ENCODE assay signal across 2 cellular contexts in the genomic region with DNA sequence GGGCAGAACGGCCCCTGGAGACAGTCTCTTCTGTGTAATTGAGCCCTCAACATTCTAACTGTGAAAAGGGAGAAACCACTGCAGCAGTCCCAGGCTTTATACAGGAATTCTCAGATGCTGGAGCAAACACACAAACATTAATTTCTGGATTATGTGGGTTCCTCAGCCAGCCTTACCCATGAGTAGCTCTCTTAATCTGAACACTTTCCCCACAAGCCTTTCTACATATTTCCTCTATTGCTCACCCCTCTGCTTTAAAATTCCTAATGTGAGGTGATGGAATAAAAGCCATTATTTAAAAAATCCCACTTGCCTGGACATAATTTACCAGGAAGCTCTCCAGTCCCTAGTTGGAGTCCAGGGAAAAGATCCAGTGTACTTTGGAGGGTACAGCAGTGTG.
TF ChIP-seq lines count a peak whose summit lies in the region.

No MANE protein-coding gene starts in this region.

TF ChIP-seq in SK-N-SH treated with all-trans-retinoic acid at 6 μM for 48 hours, 23 proteins besides CTCF, POLR2A, EP300 and RAD21 (continued from another document):
- TF ChIP-seq, protein P1, sequence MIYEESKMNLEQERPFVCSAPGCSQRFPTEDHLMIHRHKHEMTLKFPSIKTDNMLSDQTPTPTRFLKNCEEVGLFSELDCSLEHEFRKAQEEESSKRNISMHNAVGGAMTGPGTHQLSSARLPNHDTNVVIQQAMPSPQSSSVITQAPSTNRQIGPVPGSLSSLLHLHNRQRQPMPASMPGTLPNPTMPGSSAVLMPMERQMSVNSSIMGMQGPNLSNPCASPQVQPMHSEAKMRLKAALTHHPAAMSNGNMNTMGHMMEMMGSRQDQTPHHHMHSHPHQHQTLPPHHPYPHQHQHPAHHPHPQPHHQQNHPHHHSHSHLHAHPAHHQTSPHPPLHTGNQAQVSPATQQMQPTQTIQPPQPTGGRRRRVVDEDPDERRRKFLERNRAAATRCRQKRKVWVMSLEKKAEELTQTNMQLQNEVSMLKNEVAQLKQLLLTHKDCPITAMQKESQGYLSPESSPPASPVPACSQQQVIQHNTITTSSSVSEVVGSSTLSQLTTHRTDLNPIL (CRISPR knock-in tag; IDR thresholded peaks at IDR 0.05; ENCODE audit: low read depth), result no peak
- TF ChIP-seq ESRRG (CRISPR knock-in tag; IDR thresholded peaks at IDR 0.05) (no peak), ISL1 (CRISPR knock-in tag; IDR thresholded peaks at IDR 0.05) (no peak), ZNF8 (CRISPR knock-in tag; IDR thresholded peaks at IDR 0.05) (no peak), ZFP3 (CRISPR knock-in tag; IDR thresholded peaks at IDR 0.05) (no peak), ZFP30 (CRISPR knock-in tag; IDR thresholded peaks at IDR 0.05) (no peak), GLIS3 (CRISPR knock-in tag; IDR thresholded peaks at IDR 0.05) (no peak), ZC3H10 (CRISPR knock-in tag; IDR thresholded peaks at IDR 0.05) (no peak), TOX (CRISPR knock-in tag; IDR thresholded peaks at IDR 0.05; ENCODE audit: borderline replicate concordance) (no peak)
- TF ChIP-seq, protein P2, sequence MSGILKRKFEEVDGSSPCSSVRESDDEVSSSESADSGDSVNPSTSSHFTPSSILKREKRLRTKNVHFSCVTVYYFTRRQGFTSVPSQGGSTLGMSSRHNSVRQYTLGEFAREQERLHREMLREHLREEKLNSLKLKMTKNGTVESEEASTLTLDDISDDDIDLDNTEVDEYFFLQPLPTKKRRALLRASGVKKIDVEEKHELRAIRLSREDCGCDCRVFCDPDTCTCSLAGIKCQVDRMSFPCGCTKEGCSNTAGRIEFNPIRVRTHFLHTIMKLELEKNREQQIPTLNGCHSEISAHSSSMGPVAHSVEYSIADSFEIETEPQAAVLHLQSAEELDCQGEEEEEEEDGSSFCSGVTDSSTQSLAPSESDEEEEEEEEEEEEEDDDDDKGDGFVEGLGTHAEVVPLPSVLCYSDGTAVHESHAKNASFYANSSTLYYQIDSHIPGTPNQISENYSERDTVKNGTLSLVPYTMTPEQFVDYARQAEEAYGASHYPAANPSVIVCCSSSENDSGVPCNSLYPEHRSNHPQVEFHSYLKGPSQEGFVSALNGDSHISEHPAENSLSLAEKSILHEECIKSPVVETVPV (CRISPR knock-in tag; IDR thresholded peaks at IDR 0.05), result no peak
- TF ChIP-seq, protein P3, sequence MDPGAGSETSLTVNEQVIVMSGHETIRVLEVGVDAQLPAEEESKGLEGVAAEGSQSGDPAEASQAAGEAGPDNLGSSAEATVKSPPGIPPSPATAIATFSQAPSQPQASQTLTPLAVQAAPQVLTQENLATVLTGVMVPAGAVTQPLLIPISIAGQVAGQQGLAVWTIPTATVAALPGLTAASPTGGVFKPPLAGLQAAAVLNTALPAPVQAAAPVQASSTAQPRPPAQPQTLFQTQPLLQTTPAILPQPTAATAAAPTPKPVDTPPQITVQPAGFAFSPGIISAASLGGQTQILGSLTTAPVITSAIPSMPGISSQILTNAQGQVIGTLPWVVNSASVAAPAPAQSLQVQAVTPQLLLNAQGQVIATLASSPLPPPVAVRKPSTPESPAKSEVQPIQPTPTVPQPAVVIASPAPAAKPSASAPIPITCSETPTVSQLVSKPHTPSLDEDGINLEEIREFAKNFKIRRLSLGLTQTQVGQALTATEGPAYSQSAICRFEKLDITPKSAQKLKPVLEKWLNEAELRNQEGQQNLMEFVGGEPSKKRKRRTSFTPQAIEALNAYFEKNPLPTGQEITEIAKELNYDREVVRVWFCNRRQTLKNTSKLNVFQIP (CRISPR knock-in tag; IDR thresholded peaks at IDR 0.05; ENCODE audit: borderline replicate concordance, low read depth), result no peak

TF ChIP-seq in SK-N-SH, 30 proteins besides CTCF, POLR2A, EP300 and RAD21 (continued from another document):
- TF ChIP-seq, protein P4, sequence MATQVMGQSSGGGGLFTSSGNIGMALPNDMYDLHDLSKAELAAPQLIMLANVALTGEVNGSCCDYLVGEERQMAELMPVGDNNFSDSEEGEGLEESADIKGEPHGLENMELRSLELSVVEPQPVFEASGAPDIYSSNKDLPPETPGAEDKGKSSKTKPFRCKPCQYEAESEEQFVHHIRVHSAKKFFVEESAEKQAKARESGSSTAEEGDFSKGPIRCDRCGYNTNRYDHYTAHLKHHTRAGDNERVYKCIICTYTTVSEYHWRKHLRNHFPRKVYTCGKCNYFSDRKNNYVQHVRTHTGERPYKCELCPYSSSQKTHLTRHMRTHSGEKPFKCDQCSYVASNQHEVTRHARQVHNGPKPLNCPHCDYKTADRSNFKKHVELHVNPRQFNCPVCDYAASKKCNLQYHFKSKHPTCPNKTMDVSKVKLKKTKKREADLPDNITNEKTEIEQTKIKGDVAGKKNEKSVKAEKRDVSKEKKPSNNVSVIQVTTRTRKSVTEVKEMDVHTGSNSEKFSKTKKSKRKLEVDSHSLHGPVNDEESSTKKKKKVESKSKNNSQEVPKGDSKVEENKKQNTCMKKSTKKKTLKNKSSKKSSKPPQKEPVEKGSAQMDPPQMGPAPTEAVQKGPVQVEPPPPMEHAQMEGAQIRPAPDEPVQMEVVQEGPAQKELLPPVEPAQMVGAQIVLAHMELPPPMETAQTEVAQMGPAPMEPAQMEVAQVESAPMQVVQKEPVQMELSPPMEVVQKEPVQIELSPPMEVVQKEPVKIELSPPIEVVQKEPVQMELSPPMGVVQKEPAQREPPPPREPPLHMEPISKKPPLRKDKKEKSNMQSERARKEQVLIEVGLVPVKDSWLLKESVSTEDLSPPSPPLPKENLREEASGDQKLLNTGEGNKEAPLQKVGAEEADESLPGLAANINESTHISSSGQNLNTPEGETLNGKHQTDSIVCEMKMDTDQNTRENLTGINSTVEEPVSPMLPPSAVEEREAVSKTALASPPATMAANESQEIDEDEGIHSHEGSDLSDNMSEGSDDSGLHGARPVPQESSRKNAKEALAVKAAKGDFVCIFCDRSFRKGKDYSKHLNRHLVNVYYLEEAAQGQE (IDR thresholded peaks at IDR 0.05; ENCODE audit: low read depth, low read length), result no peak
- TF ChIP-seq CHD2 (IDR thresholded peaks at IDR 0.05; ENCODE audit: low read length, partially characterized antibody) (no peak), MXI1 (IDR thresholded peaks at IDR 0.05; ENCODE audit: low read depth, low read length) (no peak), JUND (IDR thresholded peaks at IDR 0.05) (no peak), FOXM1 (IDR thresholded peaks at IDR 0.05; ENCODE audit: low read depth) (no peak), RXRA (IDR thresholded peaks at IDR 0.05; ENCODE audit: borderline replicate concordance, low read depth) (no peak)
- TF ChIP-seq, protein P5, sequence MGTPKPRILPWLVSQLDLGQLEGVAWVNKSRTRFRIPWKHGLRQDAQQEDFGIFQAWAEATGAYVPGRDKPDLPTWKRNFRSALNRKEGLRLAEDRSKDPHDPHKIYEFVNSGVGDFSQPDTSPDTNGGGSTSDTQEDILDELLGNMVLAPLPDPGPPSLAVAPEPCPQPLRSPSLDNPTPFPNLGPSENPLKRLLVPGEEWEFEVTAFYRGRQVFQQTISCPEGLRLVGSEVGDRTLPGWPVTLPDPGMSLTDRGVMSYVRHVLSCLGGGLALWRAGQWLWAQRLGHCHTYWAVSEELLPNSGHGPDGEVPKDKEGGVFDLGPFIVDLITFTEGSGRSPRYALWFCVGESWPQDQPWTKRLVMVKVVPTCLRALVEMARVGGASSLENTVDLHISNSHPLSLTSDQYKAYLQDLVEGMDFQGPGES (IDR thresholded peaks at IDR 0.05; ENCODE audit: low read depth, low read length), result no peak
